ENCODE assay signal across 1 cellular context in genomic region chr19:39145180-39145953, GRCh38.
TF ChIP-seq lines count a peak whose summit lies in the region.

No MANE protein-coding gene starts in this region.

TF ChIP-seq in HepG2, 621 proteins besides CTCF, POLR2A, EP300 and RAD21 (continued from another document and continues in another):
- no peak for TF ChIP-seq NR0B2 (CRISPR knock-in tag; IDR thresholded peaks at IDR 0.05)
- peak; percentile 80 for TF ChIP-seq TARDBP (CRISPR knock-in tag; IDR thresholded peaks at IDR 0.05)
- TF ChIP-seq SCMH1 (CRISPR knock-in tag; IDR thresholded peaks at IDR 0.05; ENCODE audit: borderline replicate concordance): no peak
- no peak for TF ChIP-seq U2AF2 (IDR thresholded peaks at IDR 0.05; ENCODE audit: low read depth, low read length)
- TF ChIP-seq RBFOX2 (IDR thresholded peaks at IDR 0.05; ENCODE audit: low read depth, low read length): peak; percentile 53; the same call in 1 of the 2 replicates
- no peak for TF ChIP-seq ATM (IDR thresholded peaks at IDR 0.05; ENCODE audit: borderline replicate concordance)
- TF ChIP-seq CBX5 (CRISPR knock-in tag; IDR thresholded peaks at IDR 0.05; ENCODE audit: borderline replicate concordance): peak; percentile 14; the same call in 1 of the 2 replicates
- TF ChIP-seq, protein P1, sequence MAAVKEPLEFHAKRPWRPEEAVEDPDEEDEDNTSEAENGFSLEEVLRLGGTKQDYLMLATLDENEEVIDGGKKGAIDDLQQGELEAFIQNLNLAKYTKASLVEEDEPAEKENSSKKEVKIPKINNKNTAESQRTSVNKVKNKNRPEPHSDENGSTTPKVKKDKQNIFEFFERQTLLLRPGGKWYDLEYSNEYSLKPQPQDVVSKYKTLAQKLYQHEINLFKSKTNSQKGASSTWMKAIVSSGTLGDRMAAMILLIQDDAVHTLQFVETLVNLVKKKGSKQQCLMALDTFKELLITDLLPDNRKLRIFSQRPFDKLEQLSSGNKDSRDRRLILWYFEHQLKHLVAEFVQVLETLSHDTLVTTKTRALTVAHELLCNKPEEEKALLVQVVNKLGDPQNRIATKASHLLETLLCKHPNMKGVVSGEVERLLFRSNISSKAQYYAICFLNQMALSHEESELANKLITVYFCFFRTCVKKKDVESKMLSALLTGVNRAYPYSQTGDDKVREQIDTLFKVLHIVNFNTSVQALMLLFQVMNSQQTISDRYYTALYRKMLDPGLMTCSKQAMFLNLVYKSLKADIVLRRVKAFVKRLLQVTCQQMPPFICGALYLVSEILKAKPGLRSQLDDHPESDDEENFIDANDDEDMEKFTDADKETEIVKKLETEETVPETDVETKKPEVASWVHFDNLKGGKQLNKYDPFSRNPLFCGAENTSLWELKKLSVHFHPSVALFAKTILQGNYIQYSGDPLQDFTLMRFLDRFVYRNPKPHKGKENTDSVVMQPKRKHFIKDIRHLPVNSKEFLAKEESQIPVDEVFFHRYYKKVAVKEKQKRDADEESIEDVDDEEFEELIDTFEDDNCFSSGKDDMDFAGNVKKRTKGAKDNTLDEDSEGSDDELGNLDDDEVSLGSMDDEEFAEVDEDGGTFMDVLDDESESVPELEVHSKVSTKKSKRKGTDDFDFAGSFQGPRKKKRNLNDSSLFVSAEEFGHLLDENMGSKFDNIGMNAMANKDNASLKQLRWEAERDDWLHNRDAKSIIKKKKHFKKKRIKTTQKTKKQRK (IDR thresholded peaks at IDR 0.05; ENCODE audit: low read length): no peak
- 0 out of 2 replicates have a peak, but pooled peaks have one; percentile 7 for TF ChIP-seq ZKSCAN8 (CRISPR knock-in tag; IDR thresholded peaks at IDR 0.05; ENCODE audit: borderline replicate concordance)
- no peak for TF ChIP-seq ZBTB42 (CRISPR knock-in tag; IDR thresholded peaks at IDR 0.05)
- TF ChIP-seq SKI (IDR thresholded peaks at IDR 0.05; ENCODE audit: partially characterized antibody): no peak
- TF ChIP-seq ZNF841 (CRISPR knock-in tag; IDR thresholded peaks at IDR 0.05; ENCODE audit: borderline replicate concordance): no peak
- no peak for TF ChIP-seq PRPF4 (IDR thresholded peaks at IDR 0.05; ENCODE audit: low read depth, low read length, poor library complexity, severe bottlenecking)
- TF ChIP-seq, protein P2, sequence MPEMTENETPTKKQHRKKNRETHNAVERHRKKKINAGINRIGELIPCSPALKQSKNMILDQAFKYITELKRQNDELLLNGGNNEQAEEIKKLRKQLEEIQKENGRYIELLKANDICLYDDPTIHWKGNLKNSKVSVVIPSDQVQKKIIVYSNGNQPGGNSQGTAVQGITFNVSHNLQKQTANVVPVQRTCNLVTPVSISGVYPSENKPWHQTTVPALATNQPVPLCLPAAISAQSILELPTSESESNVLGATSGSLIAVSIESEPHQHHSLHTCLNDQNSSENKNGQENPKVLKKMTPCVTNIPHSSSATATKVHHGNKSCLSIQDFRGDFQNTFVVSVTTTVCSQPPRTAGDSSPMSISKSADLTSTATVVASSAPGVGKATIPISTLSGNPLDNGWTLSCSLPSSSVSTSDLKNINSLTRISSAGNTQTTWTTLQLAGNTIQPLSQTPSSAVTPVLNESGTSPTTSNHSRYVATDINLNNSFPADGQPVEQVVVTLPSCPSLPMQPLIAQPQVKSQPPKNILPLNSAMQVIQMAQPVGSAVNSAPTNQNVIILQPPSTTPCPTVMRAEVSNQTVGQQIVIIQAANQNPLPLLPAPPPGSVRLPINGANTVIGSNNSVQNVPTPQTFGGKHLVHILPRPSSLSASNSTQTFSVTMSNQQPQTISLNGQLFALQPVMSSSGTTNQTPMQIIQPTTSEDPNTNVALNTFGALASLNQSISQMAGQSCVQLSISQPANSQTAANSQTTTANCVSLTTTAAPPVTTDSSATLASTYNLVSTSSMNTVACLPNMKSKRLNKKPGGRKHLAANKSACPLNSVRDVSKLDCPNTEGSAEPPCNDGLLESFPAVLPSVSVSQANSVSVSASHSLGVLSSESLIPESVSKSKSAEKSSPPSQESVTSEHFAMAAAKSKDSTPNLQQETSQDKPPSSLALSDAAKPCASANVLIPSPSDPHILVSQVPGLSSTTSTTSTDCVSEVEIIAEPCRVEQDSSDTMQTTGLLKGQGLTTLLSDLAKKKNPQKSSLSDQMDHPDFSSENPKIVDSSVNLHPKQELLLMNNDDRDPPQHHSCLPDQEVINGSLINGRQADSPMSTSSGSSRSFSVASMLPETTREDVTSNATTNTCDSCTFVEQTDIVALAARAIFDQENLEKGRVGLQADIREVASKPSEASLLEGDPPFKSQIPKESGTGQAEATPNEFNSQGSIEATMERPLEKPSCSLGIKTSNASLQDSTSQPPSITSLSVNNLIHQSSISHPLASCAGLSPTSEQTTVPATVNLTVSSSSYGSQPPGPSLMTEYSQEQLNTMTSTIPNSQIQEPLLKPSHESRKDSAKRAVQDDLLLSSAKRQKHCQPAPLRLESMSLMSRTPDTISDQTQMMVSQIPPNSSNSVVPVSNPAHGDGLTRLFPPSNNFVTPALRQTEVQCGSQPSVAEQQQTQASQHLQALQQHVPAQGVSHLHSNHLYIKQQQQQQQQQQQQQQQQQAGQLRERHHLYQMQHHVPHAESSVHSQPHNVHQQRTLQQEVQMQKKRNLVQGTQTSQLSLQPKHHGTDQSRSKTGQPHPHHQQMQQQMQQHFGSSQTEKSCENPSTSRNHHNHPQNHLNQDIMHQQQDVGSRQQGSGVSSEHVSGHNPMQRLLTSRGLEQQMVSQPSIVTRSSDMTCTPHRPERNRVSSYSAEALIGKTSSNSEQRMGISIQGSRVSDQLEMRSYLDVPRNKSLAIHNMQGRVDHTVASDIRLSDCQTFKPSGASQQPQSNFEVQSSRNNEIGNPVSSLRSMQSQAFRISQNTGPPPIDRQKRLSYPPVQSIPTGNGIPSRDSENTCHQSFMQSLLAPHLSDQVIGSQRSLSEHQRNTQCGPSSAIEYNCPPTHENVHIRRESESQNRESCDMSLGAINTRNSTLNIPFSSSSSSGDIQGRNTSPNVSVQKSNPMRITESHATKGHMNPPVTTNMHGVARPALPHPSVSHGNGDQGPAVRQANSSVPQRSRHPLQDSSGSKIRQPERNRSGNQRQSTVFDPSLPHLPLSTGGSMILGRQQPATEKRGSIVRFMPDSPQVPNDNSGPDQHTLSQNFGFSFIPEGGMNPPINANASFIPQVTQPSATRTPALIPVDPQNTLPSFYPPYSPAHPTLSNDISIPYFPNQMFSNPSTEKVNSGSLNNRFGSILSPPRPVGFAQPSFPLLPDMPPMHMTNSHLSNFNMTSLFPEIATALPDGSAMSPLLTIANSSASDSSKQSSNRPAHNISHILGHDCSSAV (CRISPR knock-in tag; IDR thresholded peaks at IDR 0.05; ENCODE audit: borderline replicate concordance): no peak
- no peak for TF ChIP-seq ZNF383 (CRISPR knock-in tag; IDR thresholded peaks at IDR 0.05; ENCODE audit: borderline replicate concordance)
- no peak for TF ChIP-seq NPAS2 (CRISPR knock-in tag; IDR thresholded peaks at IDR 0.05; ENCODE audit: borderline replicate concordance)
- no peak for TF ChIP-seq ZNF773 (CRISPR knock-in tag; IDR thresholded peaks at IDR 0.05; ENCODE audit: borderline replicate concordance)
- TF ChIP-seq AHDC1 (CRISPR knock-in tag; IDR thresholded peaks at IDR 0.05; ENCODE audit: borderline replicate concordance): no peak
- TF ChIP-seq, protein P3, sequence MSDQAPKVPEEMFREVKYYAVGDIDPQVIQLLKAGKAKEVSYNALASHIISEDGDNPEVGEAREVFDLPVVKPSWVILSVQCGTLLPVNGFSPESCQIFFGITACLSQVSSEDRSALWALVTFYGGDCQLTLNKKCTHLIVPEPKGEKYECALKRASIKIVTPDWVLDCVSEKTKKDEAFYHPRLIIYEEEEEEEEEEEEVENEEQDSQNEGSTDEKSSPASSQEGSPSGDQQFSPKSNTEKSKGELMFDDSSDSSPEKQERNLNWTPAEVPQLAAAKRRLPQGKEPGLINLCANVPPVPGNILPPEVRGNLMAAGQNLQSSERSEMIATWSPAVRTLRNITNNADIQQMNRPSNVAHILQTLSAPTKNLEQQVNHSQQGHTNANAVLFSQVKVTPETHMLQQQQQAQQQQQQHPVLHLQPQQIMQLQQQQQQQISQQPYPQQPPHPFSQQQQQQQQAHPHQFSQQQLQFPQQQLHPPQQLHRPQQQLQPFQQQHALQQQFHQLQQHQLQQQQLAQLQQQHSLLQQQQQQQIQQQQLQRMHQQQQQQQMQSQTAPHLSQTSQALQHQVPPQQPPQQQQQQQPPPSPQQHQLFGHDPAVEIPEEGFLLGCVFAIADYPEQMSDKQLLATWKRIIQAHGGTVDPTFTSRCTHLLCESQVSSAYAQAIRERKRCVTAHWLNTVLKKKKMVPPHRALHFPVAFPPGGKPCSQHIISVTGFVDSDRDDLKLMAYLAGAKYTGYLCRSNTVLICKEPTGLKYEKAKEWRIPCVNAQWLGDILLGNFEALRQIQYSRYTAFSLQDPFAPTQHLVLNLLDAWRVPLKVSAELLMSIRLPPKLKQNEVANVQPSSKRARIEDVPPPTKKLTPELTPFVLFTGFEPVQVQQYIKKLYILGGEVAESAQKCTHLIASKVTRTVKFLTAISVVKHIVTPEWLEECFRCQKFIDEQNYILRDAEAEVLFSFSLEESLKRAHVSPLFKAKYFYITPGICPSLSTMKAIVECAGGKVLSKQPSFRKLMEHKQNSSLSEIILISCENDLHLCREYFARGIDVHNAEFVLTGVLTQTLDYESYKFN (CRISPR knock-in tag; conservative IDR thresholded peaks at IDR 0.05): peak; percentile 91
- 0 out of 2 replicates have a peak, but pooled peaks have one; percentile 5 for TF ChIP-seq ETV5 (CRISPR knock-in tag; IDR thresholded peaks at IDR 0.05; ENCODE audit: borderline replicate concordance)
- no peak for TF ChIP-seq BHLHE40 (IDR thresholded peaks at IDR 0.05; ENCODE audit: low read length)
- TF ChIP-seq ZNF329 (CRISPR knock-in tag; IDR thresholded peaks at IDR 0.05; ENCODE audit: low read depth): no peak
- peak; percentile 24; the same call in 1 of the 2 replicates for TF ChIP-seq FOXA3 (CRISPR knock-in tag; IDR thresholded peaks at IDR 0.05)
- TF ChIP-seq ELK4 (CRISPR knock-in tag; IDR thresholded peaks at IDR 0.05; ENCODE audit: borderline replicate concordance): no peak
- no peak for TF ChIP-seq SRSF4 (IDR thresholded peaks at IDR 0.05; ENCODE audit: low read depth, low read length, poor library complexity, severe bottlenecking)
- TF ChIP-seq CREM (IDR thresholded peaks at IDR 0.05): no peak; the same call in 1 of the 2 replicates
- TF ChIP-seq CREM (CRISPR knock-in tag; IDR thresholded peaks at IDR 0.05): no peak
- TF ChIP-seq FOXP4 (CRISPR knock-in tag; IDR thresholded peaks at IDR 0.05): peak; percentile 37; the same call in 1 of the 2 replicates
